In genomic region chr10:114538544-114538906, GRCh38 we compare ENCODE assay signal across 9 cellular contexts.
DNase-seq lines count a peak whose midpoint lies in the region; ATAC-seq and TF ChIP-seq lines count a peak whose summit lies in the region.
"Had no signal": no experiment of that assay in that cellular context is flagged by ENCODE, and none has a peak within 500 bp of the region (broad histone marks: within the 10 kb centered on the region; RNA-seq: fewer than 3 reads in every experiment).

No MANE protein-coding gene starts in this region.

- H3K36me3 ChIP-seq in heart left ventricle (peaks cover 0 to 84% (median 28%) of the 10 kb centered on the region in 9 donors), iPS-20b (ENCODE audit: insufficient read depth, low read depth, low read length) (no peaks in the 10 kb centered on the region), transverse colon (no peaks in the 10 kb centered on the region)
- H3K36me3 ChIP-seq: neutrophil had no signal

- peaks cover 2% of the 10 kb centered on the region for H3K9me3 Mint-ChIP-seq in activated CD4-positive, alpha-beta memory T cell treated with anti-CD3 and anti-CD28 coated beads, Interleukin-2, amount 10 ng/mL, durations not matched to agents 7 days and 5 days

- H3K4me1 Mint-ChIP-seq in activated CD4-positive, alpha-beta memory T cell treated with anti-CD3 and anti-CD28 coated beads, Interleukin-2, amount 10 ng/mL, durations not matched to agents 7 days and 5 days = peaks cover 67% of the 10 kb centered on the region

- H3K27me3 Mint-ChIP-seq in activated CD4-positive, alpha-beta memory T cell treated with anti-CD3 and anti-CD28 coated beads, Interleukin-2, amount 10 ng/mL, durations not matched to agents 7 days and 5 days = no peaks in the 10 kb centered on the region

- TF ChIP-seq POLR2A in heart left ventricle (IDR thresholded peaks at IDR 0.05) (no peak), transverse colon (IDR thresholded peaks at IDR 0.05) (peak; percentile 52)

- peak overlapping the region; percentile 53 for H3K27ac Mint-ChIP-seq in activated CD4-positive, alpha-beta memory T cell treated with anti-CD3 and anti-CD28 coated beads, Interleukin-2, amount 10 ng/mL, durations not matched to agents 7 days and 5 days

- DNase-seq in heart left ventricle = peak in 1 of 5 donors; percentile 33
- no peak for DNase-seq in Right ventricle myocardium inferior (ENCODE audit: missing footprints)
- DNase-seq in activated CD4-positive, alpha-beta memory T cell treated with anti-CD3 and anti-CD28 coated beads, Interleukin-2, amount 10 ng/mL, durations not matched to agents 7 days and 5 days = peak; percentile 75
- DNase-seq in transverse colon = peak; percentile 85
- DNase-seq in epidermal melanocyte (ENCODE audit: insufficient read length, low spot score) = no peak
- no peak for DNase-seq in posterior vena cava (ENCODE audit: low spot score)
- DNase-seq in HuH-7 (ENCODE audit: low spot score) = no peak

- ATAC-seq in heart left ventricle (peak in 2 of 4 donors; percentile 3 to 6), Right ventricle myocardium inferior (no peak)

- H3K27ac ChIP-seq in heart left ventricle = peak overlapping the region in 10 of 12 donors; percentile 2 to 86 (median 46)
- no peak overlapping the region for H3K27ac ChIP-seq in iPS-20b (ENCODE audit: low read length)
- H3K27ac ChIP-seq in transverse colon = peak overlapping the region; percentile 46 to 74 (median 65)
- H3K27ac ChIP-seq: neutrophil had no signal

- POLR2A ChIA-PET in activated CD4-positive, alpha-beta memory T cell treated with anti-CD3 and anti-CD28 coated beads, Interleukin-2, amount 10 ng/mL, durations not matched to agents 7 days and 5 days (lab: Charles Lee) = interaction anchor here (1.2 to 10.0 kb wide), 4 partner anchors 8 to 263 kb away, joined by 3 to 211 read pairs (median 40); no protein-coding TSS in a partner anchor

- no peak overlapping the region for H3K9ac ChIP-seq in iPS-20b (ENCODE audit: low read depth, low read length)

- H3K4me1 ChIP-seq in heart left ventricle (peaks cover 17 to 58% (median 51%) of the 10 kb centered on the region in 12 donors), iPS-20b (ENCODE audit: insufficient read depth, low read length) (peaks cover 23% of the 10 kb centered on the region), transverse colon (peaks cover 5 to 24% (median 12%) of the 10 kb centered on the region in 4 donors)

- no peak for TF ChIP-seq EP300 in transverse colon (IDR thresholded peaks at IDR 0.05; ENCODE audit: low read depth)

- CTCF ChIA-PET in activated CD4-positive, alpha-beta memory T cell treated with anti-CD3 and anti-CD28 coated beads, Interleukin-2, amount 10 ng/mL, durations not matched to agents 7 days and 5 days (lab: Charles Lee) = interaction anchor here (1.4 to 8.8 kb wide), 3 partner anchors 12 to 51 kb away, joined by 7 to 93 read pairs (median 14); no protein-coding TSS in a partner anchor

- H3K4me3 ChIP-seq in heart left ventricle = no peak overlapping the region
- H3K4me3 ChIP-seq in iPS-20b (ENCODE audit: low read length) = peak overlapping the region; percentile 47; the same call in 1 of the 2 replicates
- H3K4me3 ChIP-seq in transverse colon = no peak overlapping the region

- intact Hi-C loops in heart left ventricle (cut with DNase I) (loop anchor here in 1 of 10 donors (5.0 kb wide), 1 partner anchor 46 kb away; no protein-coding TSS in a partner anchor), Right ventricle myocardium inferior (cut with DNase I) (loop anchor here (5.0 kb wide), 1 partner anchor 236 kb away; no protein-coding TSS in a partner anchor), transverse colon (cut with DNase I; ENCODE audit: low total_unique reads) (no loop called here), posterior vena cava (cut with DNase I) (no loop called here)

- no peak for TF ChIP-seq CTCF in heart left ventricle (IDR thresholded peaks at IDR 0.05)
- no peak for TF ChIP-seq CTCF in transverse colon (IDR thresholded peaks at IDR 0.05)

- no peaks in the 10 kb centered on the region for H3K9me3 ChIP-seq in heart left ventricle
- H3K9me3 ChIP-seq in iPS-20b (ENCODE audit: insufficient read depth, low read depth, low read length) = peaks cover 4% of the 10 kb centered on the region; the same call in 1 of the 2 replicates
- H3K9me3 ChIP-seq in transverse colon = no peaks in the 10 kb centered on the region
- H3K9me3 ChIP-seq: neutrophil had no signal

- in situ Hi-C loops in transverse colon (cut with MboI; ENCODE audit: low pct_ligation_motif_present in 1 of 4, low pct_unique_long_range_greater_than_20kb in 1 of 4, low sequenced_read_pairs in 3 of 4) = loop anchor here in 1 of 4 donors (25.0 kb wide), 1 partner anchor 599 kb away; no protein-coding TSS in a partner anchor

- H3K27me3 ChIP-seq in heart left ventricle (no peaks in the 10 kb centered on the region), iPS-20b (ENCODE audit: insufficient read depth, low read length) (0 out of 2 replicates have a peak, but pooled peaks cover 6% of the 10 kb centered on the region), transverse colon (no peaks in the 10 kb centered on the region)

- no peak overlapping the region for H3K4me3 Mint-ChIP-seq in activated CD4-positive, alpha-beta memory T cell treated with anti-CD3 and anti-CD28 coated beads, Interleukin-2, amount 10 ng/mL, durations not matched to agents 7 days and 5 days

- peaks cover 5% of the 10 kb centered on the region for H3K36me3 Mint-ChIP-seq in activated CD4-positive, alpha-beta memory T cell treated with anti-CD3 and anti-CD28 coated beads, Interleukin-2, amount 10 ng/mL, durations not matched to agents 7 days and 5 days (ENCODE audit: low read depth)

- WGBS in heart left ventricle, 4 donors = 39 to 48% (median 40%) methylated on average over 9 of the region's 9 CpGs
- WGBS in transverse colon (ENCODE audit: low coverage in 1 of 2), 2 donors = 43% methylated on average over 9 of the region's 9 CpGs; no CpG with 5 or more reads in 1 of the 2 donors

Comparison
In these comparisons a context has a peak if more than half of its experiments do, and no peak if none do; other contexts are left out.
1. DNase-seq: peak in activated CD4-positive, alpha-beta memory T cell treated with anti-CD3 and anti-CD28 coated beads, Interleukin-2, amount 10 ng/mL, durations not matched to agents 7 days and 5 days (single experiment) and transverse colon (single experiment); none in Right ventricle myocardium inferior (single experiment), epidermal melanocyte (single experiment), posterior vena cava (single experiment) and HuH-7 (single experiment).